In genomic region chr10:96299383-96299782, GRCh38 we compare ENCODE assay signal across 14 cellular contexts. TPM values are rescaled to one million over a fixed set of nuclear protein-coding genes. Genes with fewer than 3 reads are reported as not detected.
DNase-seq lines count a peak whose midpoint lies in the region; ATAC-seq, FAIRE-seq and TF ChIP-seq lines count a peak whose summit lies in the region.
"Had no signal": no experiment of that assay in that cellular context is flagged by ENCODE, and none has a peak within 500 bp of the region (broad histone marks: within the 10 kb centered on the region; RNA-seq: fewer than 3 reads in every experiment).

No MANE protein-coding gene starts in this region.

- peaks cover 5 to 20% of the 10 kb centered on the region in 2 experiments for H3K27me3 ChIP-seq in endothelial cell of umbilical vein (ENCODE audit: control insufficient read depth in 2 of 2, insufficient read depth in 2 of 2, low read length in 2 of 2)
- peaks cover 0 to 10% (median 0%) of the 10 kb centered on the region in 3 donors for H3K27me3 ChIP-seq in stomach

- H3K27me3 Mint-ChIP-seq in activated naive CD4-positive, alpha-beta T cell treated with anti-CD3 and anti-CD28 coated beads for 36 hours (ENCODE audit: low read depth), result peaks cover 3% of the 10 kb centered on the region

- peak overlapping the region; percentile 48 for H3K4me3 Mint-ChIP-seq in activated naive CD4-positive, alpha-beta T cell treated with anti-CD3 and anti-CD28 coated beads for 36 hours
- H3K4me3 Mint-ChIP-seq in stimulated activated effector memory CD8-positive, alpha-beta T cell treated with anti-CD3 and anti-CD28 coated beads, Interleukin-12 subunit alpha, Interleukin-12 subunit beta, amount 100 ng/mL, for 72 hours, result no peak overlapping the region

- no peaks in the 10 kb centered on the region for H3K9me2 ChIP-seq in OCI-LY7 (ENCODE audit: insufficient read depth, low read length)

- no peaks in the 10 kb centered on the region for H4K20me1 ChIP-seq in OCI-LY7 (ENCODE audit: insufficient read depth, low read length)
- no peaks in the 10 kb centered on the region for H4K20me1 ChIP-seq in endothelial cell of umbilical vein (replicated peaks; ENCODE audit: control insufficient read depth, extremely low read depth, insufficient read depth, low read length)

- H3K4me2 ChIP-seq in OCI-LY7 (ENCODE audit: low read length) (peak overlapping the region; percentile 74), endothelial cell of umbilical vein (ENCODE audit: insufficient read depth, low read length) (no peak overlapping the region)

- peak; percentile 47 for DNase-seq in activated naive CD4-positive, alpha-beta T cell treated with anti-CD3 and anti-CD28 coated beads for 36 hours
- no peak for DNase-seq in activated naive CD4-positive, alpha-beta T cell treated with Interleukin-2 at 50 U/mL for 16 hours
- DNase-seq in OCI-LY7 (ENCODE audit: low spot score) (peak; percentile 62), endothelial cell of umbilical vein (ENCODE audit: low read depth, low spot score) (peak; percentile 11), stomach (peak; percentile 28), GM10248 (ENCODE audit: extremely low spot score) (no peak), NCI-H128 (lab: John Stamatoyannopoulos, UW; ENCODE audit: unreplicated experiment) (no peak)
- no peak for DNase-seq in stimulated activated effector memory CD8-positive, alpha-beta T cell treated with anti-CD3 and anti-CD28 coated beads, Interleukin-12 subunit alpha, Interleukin-12 subunit beta, amount 100 ng/mL, for 72 hours (ENCODE audit: low spot score in 2 of 2)
- DNase-seq: NCI-H446 treated with DMSO at 0.1 percent for 48 hours, T-helper 9 cell had no signal

- H3K79me2 ChIP-seq in OCI-LY7 (ENCODE audit: insufficient read depth, low read depth, low read length) (no peaks in the 10 kb centered on the region), endothelial cell of umbilical vein (ENCODE audit: control insufficient read depth, insufficient read depth, low read length) (no peaks in the 10 kb centered on the region)

- peaks cover 70% of the 10 kb centered on the region for H3K4me1 ChIP-seq in OCI-LY7 (ENCODE audit: insufficient read depth, low read length, poor library complexity, severe bottlenecking)
- H3K4me1 ChIP-seq in endothelial cell of umbilical vein (ENCODE audit: control insufficient read depth, extremely low read depth, insufficient read depth, low read length), result no peaks in the 10 kb centered on the region
- peaks cover 0 to 14% (median 8%) of the 10 kb centered on the region in 4 donors for H3K4me1 ChIP-seq in stomach

- H3K9me3 ChIP-seq in OCI-LY7 (ENCODE audit: low read length), result no peaks in the 10 kb centered on the region
- H3K9me3 ChIP-seq in endothelial cell of umbilical vein (replicated peaks; ENCODE audit: control insufficient read depth, insufficient read depth, low read length), result no peaks in the 10 kb centered on the region
- H3K9me3 ChIP-seq in stomach, result no peaks in the 10 kb centered on the region

- peak overlapping the region; percentile 45 for H3K4me3 ChIP-seq in OCI-LY7 (ENCODE audit: low read depth, low read length, poor library complexity, severe bottlenecking)
- no peak overlapping the region for H3K4me3 ChIP-seq in endothelial cell of umbilical vein (replicated peaks in 1 of 3; ENCODE audit: insufficient read depth in 1 of 3, low read depth in 1 of 3, low read length in 3 of 3)
- no peak overlapping the region for H3K4me3 ChIP-seq in stomach
- H3K4me3 ChIP-seq: coronary artery had no signal

- TF ChIP-seq CTCF in OCI-LY7 (conservative IDR thresholded peaks at IDR 0.05; ENCODE audit: low read length) (no peak), endothelial cell of umbilical vein (IDR thresholded peaks at IDR 0.05; ENCODE audit: extremely low read depth in 1 of 2, insufficient read depth in 1 of 2, low read depth in 1 of 2, low read length in 2 of 2) (no peak), stomach (IDR thresholded peaks at IDR 0.05) (no peak), GM10248 (IDR thresholded peaks at IDR 0.05; ENCODE audit: control extremely low read depth, extremely low read depth, low read depth, missing control alignments) (no peak)

- dilution Hi-C loops in endothelial cell of umbilical vein (cut with MboI; ENCODE audit: extremely low pct_ligation_motif_present, low sequenced_read_pairs), result no loop called here

- no peaks in the 10 kb centered on the region for H3K36me3 Mint-ChIP-seq in activated naive CD4-positive, alpha-beta T cell treated with anti-CD3 and anti-CD28 coated beads for 36 hours (ENCODE audit: low read depth)
- no peaks in the 10 kb centered on the region for H3K36me3 Mint-ChIP-seq in stimulated activated effector memory CD8-positive, alpha-beta T cell treated with anti-CD3 and anti-CD28 coated beads, Interleukin-12 subunit alpha, Interleukin-12 subunit beta, amount 100 ng/mL, for 72 hours

- CTCF ChIA-PET in activated naive CD4-positive, alpha-beta T cell treated with anti-CD3 and anti-CD28 coated beads for 36 hours (lab: Charles Lee), result interaction anchor here (0.7 to 2.1 kb wide), 4 partner anchors 12 to 70 kb away, joined by 3 to 9 read pairs (median 5); no protein-coding TSS in a partner anchor
- CTCF ChIA-PET in OCI-LY7 (lab: Charles Lee; ENCODE audit: unreplicated experiment) (interaction anchor here (0.8 to 1.4 kb wide), 2 partner anchors 13 to 70 kb away, joined by 3 to 7 read pairs; no protein-coding TSS in a partner anchor), endothelial cell of umbilical vein (lab: Charles Lee) (interaction anchor here (0.7 to 1.4 kb wide), 3 partner anchors 16 to 283 kb away, joined by 3 to 6 read pairs (median 3); no protein-coding TSS in a partner anchor), GM10248 (lab: Yijun Ruan, JAX) (interaction anchor here (0.8 to 17.3 kb wide), 12 partner anchors 9 to 282 kb away, joined by 3 to 548 read pairs (median 4); no protein-coding TSS in a partner anchor)

- no peak overlapping the region for H3K9ac ChIP-seq in endothelial cell of umbilical vein (replicated peaks; ENCODE audit: extremely low read depth, insufficient read depth, low read length)

- H3K9me1 ChIP-seq in endothelial cell of umbilical vein (replicated peaks; ENCODE audit: control insufficient read depth, extremely low read depth, insufficient read depth, low read length), result no peaks in the 10 kb centered on the region

- TF ChIP-seq POLR2A in endothelial cell of umbilical vein (IDR thresholded peaks at IDR 0.05; ENCODE audit: low read depth, low read length) (no peak), stomach (IDR thresholded peaks at IDR 0.05) (no peak)

- peak overlapping the region; percentile 68 for H3K27ac ChIP-seq in OCI-LY7 (ENCODE audit: low read depth, low read length, poor library complexity, severe bottlenecking)
- H3K27ac ChIP-seq in endothelial cell of umbilical vein (ENCODE audit: insufficient read depth, low read depth, low read length), result no peak overlapping the region
- H3K27ac ChIP-seq in stomach, result no peak overlapping the region
- H3K27ac ChIP-seq: coronary artery had no signal

- FAIRE-seq in endothelial cell of umbilical vein (lab: Jason Lieb, UNC), result no peak

- BruUV-seq in OCI-LY7 (replicated peaks; lab: Mats Ljungman, UMichigan), result no TSS peak
- no TSS peak for BruUV-seq in endothelial cell of umbilical vein (replicated peaks; lab: Mats Ljungman, UMichigan)

- 8 to 18% (median 13%) methylated on average over 5 of the region's 5 CpGs for WGBS in stomach, 5 donors

- POLR2A ChIA-PET in OCI-LY7 (lab: Charles Lee), result interaction anchor here (0.6 to 5.3 kb wide), 16 partner anchors 7 to 175 kb away, joined by 3 to 36 read pairs (median 4); partner anchors contain the start of gene BLNK
- POLR2A ChIA-PET in endothelial cell of umbilical vein (lab: Charles Lee), result no interaction called here
- POLR2A ChIA-PET in GM10248 (lab: Yijun Ruan, JAX), result no interaction called here

- peak overlapping the region; percentile 73 for H3K27ac Mint-ChIP-seq in activated naive CD4-positive, alpha-beta T cell treated with anti-CD3 and anti-CD28 coated beads for 36 hours
- H3K27ac Mint-ChIP-seq in stimulated activated effector memory CD8-positive, alpha-beta T cell treated with anti-CD3 and anti-CD28 coated beads, Interleukin-12 subunit alpha, Interleukin-12 subunit beta, amount 100 ng/mL, for 72 hours, result no peak overlapping the region

- no peaks in the 10 kb centered on the region for H3K36me3 ChIP-seq in OCI-LY7 (ENCODE audit: insufficient read depth, low read length)
- H3K36me3 ChIP-seq in endothelial cell of umbilical vein (ENCODE audit: control insufficient read depth in 2 of 2, extremely low read depth in 1 of 2, insufficient read depth in 2 of 2, low read length in 2 of 2), result no peaks in the 10 kb centered on the region
- H3K36me3 ChIP-seq in stomach, result no peaks in the 10 kb centered on the region

- ATAC-seq in stimulated activated effector memory CD8-positive, alpha-beta T cell treated with anti-CD3 and anti-CD28 coated beads, Interleukin-12 subunit alpha, Interleukin-12 subunit beta, amount 100 ng/mL, for 72 hours, result no peak
- ATAC-seq: HCT116 had no signal

- H3K9me3 Mint-ChIP-seq in activated naive CD4-positive, alpha-beta T cell treated with anti-CD3 and anti-CD28 coated beads for 36 hours, result no peaks in the 10 kb centered on the region
- no peaks in the 10 kb centered on the region for H3K9me3 Mint-ChIP-seq in stimulated activated effector memory CD8-positive, alpha-beta T cell treated with anti-CD3 and anti-CD28 coated beads, Interleukin-12 subunit alpha, Interleukin-12 subunit beta, amount 100 ng/mL, for 72 hours

- intact Hi-C loops in activated naive CD4-positive, alpha-beta T cell treated with anti-CD3 and anti-CD28 coated beads for 36 hours (cut with micrococcal nuclease), result loop anchor here (2.0 to 10.0 kb wide), 3 partner anchors 41 to 393 kb away; partner anchors contain the start of genes CC2D2B and CCNJ
- intact Hi-C loops in OCI-LY7 (cut with micrococcal nuclease; ENCODE audit: unreplicated experiment) (no loop called here), endothelial cell of umbilical vein (cut with micrococcal nuclease) (no loop called here), stomach (cut with DNase I; ENCODE audit: low total_unique reads) (no loop called here)

- peak overlapping the region; percentile 97 for H2AFZ ChIP-seq in OCI-LY7 (ENCODE audit: low read length)
- no peak overlapping the region for H2AFZ ChIP-seq in endothelial cell of umbilical vein (ENCODE audit: low read depth, low read length)

- no peak for TF ChIP-seq EP300 in stomach (IDR thresholded peaks at IDR 0.05)

- H3K4me1 Mint-ChIP-seq in activated naive CD4-positive, alpha-beta T cell treated with anti-CD3 and anti-CD28 coated beads for 36 hours (ENCODE audit: low read depth), result peaks cover 43% of the 10 kb centered on the region
- no peaks in the 10 kb centered on the region for H3K4me1 Mint-ChIP-seq in stimulated activated effector memory CD8-positive, alpha-beta T cell treated with anti-CD3 and anti-CD28 coated beads, Interleukin-12 subunit alpha, Interleukin-12 subunit beta, amount 100 ng/mL, for 72 hours

RNA-seq across cellular contexts. Expression of gene DNTT, which starts 4.9 kb away (rescaled TPM):
- total RNA-seq in activated naive CD4-positive, alpha-beta T cell treated with anti-CD3 and anti-CD28 coated beads for 36 hours, result under 1 TPM in 1 of 2 experiments, not detected in 1; 0.10 TPM
- 0.16 TPM in 1 of 2 replicates, not detected in the other for total RNA-seq in OCI-LY7 (2014; rRNA removed; shearing (Covaris generic))
- total RNA-seq in OCI-LY7 (2022) (0.18 and 0.32 TPM in 2 replicates), endothelial cell of umbilical vein (not detected in 2 replicates), stomach (not detected)
- polyA plus RNA-seq in endothelial cell of umbilical vein (not detected in 2 replicates), stomach (not detected)
- polyA plus RNA-seq in endothelial cell of umbilical vein (2011; cell fraction: cytosol; rRNA removed), result not detected in 2 replicates
- polyA plus RNA-seq in endothelial cell of umbilical vein (2011; cell fraction: nucleus; rRNA removed), result not detected in 2 replicates
- polyA plus RNA-seq in endothelial cell of umbilical vein (2012), result not detected in 2 replicates
- polyA minus RNA-seq in endothelial cell of umbilical vein, result not detected in 2 replicates
- not detected for polyA minus RNA-seq in endothelial cell of umbilical vein (2011; cell fraction: cytosol; rRNA and poly(A)+ RNA removed)
- polyA minus RNA-seq in endothelial cell of umbilical vein (2011; cell fraction: nucleus; rRNA and poly(A)+ RNA removed), result not detected in 2 replicates
- total RNA-seq: activated CD8-positive, alpha-beta memory T cell treated with anti-CD3 and anti-CD28 coated beads for 36 hours; pulmonary artery endothelial cell had no signal

RNA-seq across cellular contexts. Expression of gene BLNK, which starts 28.0 kb away (rescaled TPM):
- total RNA-seq in activated naive CD4-positive, alpha-beta T cell treated with anti-CD3 and anti-CD28 coated beads for 36 hours, result not detected
- total RNA-seq in OCI-LY7 (2014; rRNA removed; shearing (Covaris generic)), result 78.0 and 113 TPM in 2 replicates
- total RNA-seq in OCI-LY7 (2022) (182 and 201 TPM in 2 replicates), endothelial cell of umbilical vein (not detected in 2 replicates), stomach (10 to 100 TPM in 4 of 5 donors, 1 to 10 TPM in 1; 1.3 to 38.5 (median 25.2) TPM)
- polyA plus RNA-seq in endothelial cell of umbilical vein (not detected in 2 replicates), stomach (10 to 100 TPM in 2 of 3 donors, 1 to 10 TPM in 1; 9.6 to 22.0 (median 20.2) TPM)
- not detected in 2 replicates for polyA plus RNA-seq in endothelial cell of umbilical vein (2011; cell fraction: cytosol; rRNA removed)
- polyA plus RNA-seq in endothelial cell of umbilical vein (2011; cell fraction: nucleus; rRNA removed), result not detected in 2 replicates
- polyA plus RNA-seq in endothelial cell of umbilical vein (2012), result not detected in 2 replicates
- not detected in 2 replicates for polyA minus RNA-seq in endothelial cell of umbilical vein
- polyA minus RNA-seq in endothelial cell of umbilical vein (2011; cell fraction: cytosol; rRNA and poly(A)+ RNA removed), result not detected
- not detected in 2 replicates for polyA minus RNA-seq in endothelial cell of umbilical vein (2011; cell fraction: nucleus; rRNA and poly(A)+ RNA removed)
- total RNA-seq: activated CD8-positive, alpha-beta memory T cell treated with anti-CD3 and anti-CD28 coated beads for 36 hours; pulmonary artery endothelial cell had no signal

RNA-seq across cellular contexts. Expression of gene OPALIN, which starts 59.4 kb away (rescaled TPM):
- total RNA-seq in activated naive CD4-positive, alpha-beta T cell treated with anti-CD3 and anti-CD28 coated beads for 36 hours, result not detected
- total RNA-seq in OCI-LY7 (2014; rRNA removed; shearing (Covaris generic)), result not detected in 2 replicates
- total RNA-seq in OCI-LY7 (2022) (not detected in 2 replicates), endothelial cell of umbilical vein (not detected in 2 replicates), stomach (not detected)
- polyA plus RNA-seq in endothelial cell of umbilical vein (not detected in 2 replicates), stomach (not detected)
- polyA plus RNA-seq in endothelial cell of umbilical vein (2011; cell fraction: cytosol; rRNA removed), result not detected in 2 replicates
- polyA plus RNA-seq in endothelial cell of umbilical vein (2011; cell fraction: nucleus; rRNA removed), result not detected in 2 replicates
- not detected in 2 replicates for polyA plus RNA-seq in endothelial cell of umbilical vein (2012)
- not detected in 2 replicates for polyA minus RNA-seq in endothelial cell of umbilical vein
- not detected for polyA minus RNA-seq in endothelial cell of umbilical vein (2011; cell fraction: cytosol; rRNA and poly(A)+ RNA removed)
- not detected in 2 replicates for polyA minus RNA-seq in endothelial cell of umbilical vein (2011; cell fraction: nucleus; rRNA and poly(A)+ RNA removed)
- total RNA-seq: activated CD8-positive, alpha-beta memory T cell treated with anti-CD3 and anti-CD28 coated beads for 36 hours; pulmonary artery endothelial cell had no signal

Comparison
In these comparisons a context has a peak if more than half of its experiments do, and no peak if none do; other contexts are left out.
1. DNase-seq: peak in activated naive CD4-positive, alpha-beta T cell treated with anti-CD3 and anti-CD28 coated beads for 36 hours (single experiment), OCI-LY7 (single experiment), endothelial cell of umbilical vein (single experiment) and stomach (single experiment); none in activated naive CD4-positive, alpha-beta T cell treated with Interleukin-2 at 50 U/mL for 16 hours (single experiment), GM10248 (single experiment), NCI-H128 (single experiment) and stimulated activated effector memory CD8-positive, alpha-beta T cell treated with anti-CD3 and anti-CD28 coated beads, Interleukin-12 subunit alpha, Interleukin-12 subunit beta, amount 100 ng/mL, for 72 hours (0 of 2).